Comparison of ENCODE assay signal across 9 cellular contexts in genomic region chr2:72934683-72935610, GRCh38. TPM values are rescaled to one million over a fixed set of nuclear protein-coding genes. Genes with fewer than 3 reads are reported as not detected.
A peak's percentile ranks its signal among the peaks of the same experiment; 100 is the strongest.
DNase-seq lines count a peak whose midpoint lies in the region; ATAC-seq and TF ChIP-seq lines count a peak whose summit lies in the region.
"Had no signal": no experiment of that assay in that cellular context is flagged by ENCODE, and none has a peak within 500 bp of the region (broad histone marks: within the 10 kb centered on the region; RNA-seq: fewer than 3 reads in every experiment).

No MANE protein-coding gene starts in this region.

- no peak overlapping the region for H3K27ac Mint-ChIP-seq in neural crest cell (ENCODE audit: unreplicated experiment)

- H3K36me3 Mint-ChIP-seq in neural crest cell (ENCODE audit: low read depth), result no peaks in the 10 kb centered on the region

- in situ Hi-C loops in SK-MEL-5 (cut with HindIII; ENCODE audit: low pct_unique_long_range_greater_than_20kb, low sequenced_read_pairs), result no loop called here

- no peak overlapping the region for H3K4me3 Mint-ChIP-seq in neural crest cell

- H3K9me3 Mint-ChIP-seq in neural crest cell, result no peaks in the 10 kb centered on the region

- TF ChIP-seq CTCF in neural crest cell (conservative IDR thresholded peaks at IDR 0.05), result peak; percentile 44

- peaks cover 32% of the 10 kb centered on the region for H3K27me3 Mint-ChIP-seq in neural crest cell (ENCODE audit: low read depth)

- peak; percentile 63 for ATAC-seq in HG02642 (IDR thresholded peaks at IDR 0.05; ENCODE audit: poor library complexity, unreplicated experiment)
- ATAC-seq in GM21529 (IDR thresholded peaks at IDR 0.05; ENCODE audit: unreplicated experiment), result no peak

- DNase-seq in DMS 273 (lab: John Stamatoyannopoulos, UW; ENCODE audit: unreplicated experiment) (peak; percentile 53), DMS 273 treated with DMSO at 0.1 percent for 48 hours (lab: John Stamatoyannopoulos, UW) (no peak), SK-MEL-5 (ENCODE audit: low read depth, low spot score) (peak; percentile 49), neural crest cell (ENCODE audit: low read depth, low spot score) (no peak), EL (no peak)
- DNase-seq in activated T-cell treated with anti-CD3 and anti-CD28 coated beads, Interleukin-2, amount 50 U/mL, for 48 hours, result no peak

- no peaks in the 10 kb centered on the region for H3K4me1 Mint-ChIP-seq in neural crest cell

RNA-seq across cellular contexts. Expression of gene EMX1, which starts 17.6 kb away (rescaled TPM):
- total RNA-seq in SK-MEL-5 (2014; rRNA removed; shearing (Covaris generic)), result not detected in 2 replicates
- 0.20 TPM in 1 of 2 replicates, not detected in the other for polyA plus RNA-seq in SK-MEL-5 (2015; cell fraction: cytosol; rRNA removed)
- not detected in 2 replicates for polyA plus RNA-seq in SK-MEL-5 (2015; cell fraction: nucleus; rRNA removed)
- total RNA-seq in neural crest cell, result not detected in 2 replicates
- total RNA-seq: fibroblast of lung had no signal
- polyA plus RNA-seq: fibroblast of lung had no signal

RNA-seq across cellular contexts. Expression of gene SPR, which starts 47.7 kb away (rescaled TPM):
- total RNA-seq in SK-MEL-5 (2014; rRNA removed; shearing (Covaris generic)), result 191 and 200 TPM in 2 replicates
- polyA plus RNA-seq in SK-MEL-5 (2015; cell fraction: cytosol; rRNA removed), result 147 and 149 TPM in 2 replicates
- polyA plus RNA-seq in SK-MEL-5 (2015; cell fraction: nucleus; rRNA removed), result 21.2 and 25.9 TPM in 2 replicates
- 5.8 and 6.3 TPM in 2 replicates for total RNA-seq in neural crest cell

Comparison
In these comparisons a context has a peak if more than half of its experiments do, and no peak if none do; other contexts are left out.
1. DNase-seq: peak in DMS 273 (single experiment) and SK-MEL-5 (single experiment); none in DMS 273 treated with DMSO at 0.1 percent for 48 hours (single experiment), neural crest cell (single experiment), activated T-cell treated with anti-CD3 and anti-CD28 coated beads, Interleukin-2, amount 50 U/mL, for 48 hours (0 of 2) and EL (single experiment).
2. RNA of gene SPR, which starts 47.7 kb away (total RNA-seq): 191 to 200 TPM in SK-MEL-5; 5.8 to 6.3 TPM in neural crest cell; every median in the first group is over 10 times any median in the second.